Comparison of ENCODE assay signal across 18 cellular contexts in the genomic region with DNA sequence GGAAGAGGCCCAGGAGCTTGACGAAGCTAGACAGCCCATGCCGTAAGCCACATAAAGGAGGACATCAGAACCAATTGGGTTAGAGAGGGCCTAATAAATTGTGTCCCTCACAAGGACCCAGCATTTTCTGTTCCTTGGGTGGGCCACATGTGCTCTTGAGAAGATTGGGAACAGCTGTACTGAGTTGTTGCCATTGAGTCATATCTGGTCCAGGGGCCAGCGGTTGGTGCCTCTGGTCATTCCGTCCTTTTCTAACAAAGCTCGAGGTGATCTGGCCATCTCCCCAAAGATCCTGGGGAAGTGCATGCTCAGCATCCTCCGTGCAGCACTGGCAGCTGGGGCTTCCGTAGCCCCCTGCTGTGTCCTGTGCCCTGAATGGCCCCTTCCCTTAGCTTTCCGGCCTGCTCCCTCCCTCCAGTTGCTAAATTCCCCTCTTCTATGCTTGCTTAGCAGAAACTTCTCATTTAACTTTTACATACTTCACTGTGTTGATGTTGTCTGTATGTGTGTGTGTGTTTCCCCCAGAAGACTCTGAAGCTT.
"Had no signal": no experiment of that assay in that cellular context is flagged by ENCODE, and none has a peak within 500 bp of the region (broad histone marks: within the 10 kb centered on the region; RNA-seq: fewer than 3 reads in every experiment).

No MANE protein-coding gene starts in this region.

- H3K27ac ChIP-seq: adrenal gland, ascending aorta, brain microvascular endothelial cell, gastroesophageal sphincter, sigmoid colon, thoracic aorta, upper lobe of right lung, WERI-Rb-1 had no signal

- H3K36me3 ChIP-seq: adrenal gland, ascending aorta, brain microvascular endothelial cell, gastroesophageal sphincter, sigmoid colon, thoracic aorta, upper lobe of right lung, WERI-Rb-1 had no signal

- H3K9me3 Mint-ChIP-seq: activated T-helper 17 cell treated with anti-CD3 and anti-CD28 coated beads, Interleukin-2, amount 50 U/mL, for 72 hours had no signal

- H3K4me2 ChIP-seq: smooth muscle cell had no signal

- H3K27me3 ChIP-seq: adrenal gland, ascending aorta, brain microvascular endothelial cell, gastroesophageal sphincter, sigmoid colon, upper lobe of right lung had no signal

- DNase-seq: activated CD4-positive, alpha-beta T cell treated with anti-CD3 and anti-CD28 coated beads for 1 hour; left cardiac atrium; sigmoid colon; upper lobe of right lung had no signal

- H3K4me1 Mint-ChIP-seq: activated T-helper 17 cell treated with anti-CD3 and anti-CD28 coated beads, Interleukin-2, amount 50 U/mL, for 72 hours had no signal

- ATAC-seq: gastroesophageal sphincter had no signal

- H3K27me3 Mint-ChIP-seq: activated naive CD8-positive, alpha-beta T cell; activated T-cell treated with anti-CD3 and anti-CD28 coated beads, Interleukin-2, amount 50 U/mL, for 24 hours; activated T-helper 17 cell treated with anti-CD3 and anti-CD28 coated beads, Interleukin-2, amount 50 U/mL, for 72 hours; T-cell had no signal

- H3K9me3 ChIP-seq: adrenal gland, ascending aorta had no signal

- H3K4me3 ChIP-seq: adrenal gland, ascending aorta, gastroesophageal sphincter, mucosa of descending colon, sigmoid colon, smooth muscle cell, thoracic aorta, upper lobe of right lung had no signal

- H3K4me1 ChIP-seq: adrenal gland, upper lobe of right lung had no signal

- H3K27ac Mint-ChIP-seq: activated naive CD8-positive, alpha-beta T cell; activated T-cell treated with anti-CD3 and anti-CD28 coated beads, Interleukin-2, amount 50 U/mL, for 24 hours; activated T-helper 17 cell treated with anti-CD3 and anti-CD28 coated beads, Interleukin-2, amount 50 U/mL, for 72 hours; T-helper 2 cell treated with Interferon-gamma antibody and Interleukin-4, amounts not matched to agents 5 μg/mL and 100 μg/mL, for 36 hours had no signal

- H3K4me3 Mint-ChIP-seq: activated naive CD8-positive, alpha-beta T cell; activated T-cell treated with anti-CD3 and anti-CD28 coated beads, Interleukin-2, amount 50 U/mL, for 24 hours; activated T-helper 17 cell treated with anti-CD3 and anti-CD28 coated beads, Interleukin-2, amount 50 U/mL, for 72 hours; neural crest cell; T-cell; T-helper 2 cell treated with Interferon-gamma antibody and Interleukin-4, amounts not matched to agents 5 μg/mL and 100 μg/mL, for 36 hours had no signal
